Comparison of ENCODE assay signal across 33 cellular contexts in genomic region chr2:236250909-236251579, GRCh38. TPM values are rescaled to one million over a fixed set of nuclear protein-coding genes. Genes with fewer than 3 reads are reported as not detected.
DNase-seq lines count a peak whose midpoint lies in the region; TF ChIP-seq lines count a peak whose summit lies in the region.
"Had no signal": no experiment of that assay in that cellular context is flagged by ENCODE, and none has a peak within 500 bp of the region (broad histone marks: within the 10 kb centered on the region; RNA-seq: fewer than 3 reads in every experiment).

No MANE protein-coding gene starts in this region.

- no peaks in the 10 kb centered on the region for H3K9me3 ChIP-seq in left ventricle myocardium inferior (replicated peaks)
- no peaks in the 10 kb centered on the region for H3K9me3 ChIP-seq in suprapubic skin
- H3K9me3 ChIP-seq: MG63, SJSA1, tibial artery had no signal

- H3K4me3 Mint-ChIP-seq in type B pancreatic cell = no peak overlapping the region
- H3K4me3 Mint-ChIP-seq: activated CD8-positive, alpha-beta T cell treated with anti-CD3 and anti-CD28 coated beads, Interleukin-2, amount 10 ng/mL, durations not matched to agents 7 days and 5 days; CD4-positive, alpha-beta memory T cell; naive thymus-derived CD4-positive, alpha-beta T cell; stimulated activated naive CD8-positive, alpha-beta T cell treated with anti-CD3 and anti-CD28 coated beads, Interleukin-15, Interleukin-2, amounts not matched to agents 100 ng/mL and 50 ng/mL, for 24 hours had no signal

- TF ChIP-seq POLR2A in suprapubic skin (IDR thresholded peaks at IDR 0.05) = no peak

- peaks cover 11% of the 10 kb centered on the region for H3K27me3 ChIP-seq in left ventricle myocardium inferior (ENCODE audit: low read depth)
- H3K27me3 ChIP-seq in suprapubic skin = peaks cover 37% of the 10 kb centered on the region
- H3K27me3 ChIP-seq: brain microvascular endothelial cell, MG63, SJSA1 had no signal

- H3K36me3 Mint-ChIP-seq in type B pancreatic cell = no peaks in the 10 kb centered on the region
- H3K36me3 Mint-ChIP-seq: CD4-positive, alpha-beta memory T cell; naive thymus-derived CD4-positive, alpha-beta T cell had no signal

- peaks cover 54% of the 10 kb centered on the region for H3K4me1 ChIP-seq in left ventricle myocardium inferior
- no peaks in the 10 kb centered on the region for H3K4me1 ChIP-seq in suprapubic skin
- H3K4me1 ChIP-seq: tibial artery had no signal

- H3K27ac ChIP-seq in left ventricle myocardium inferior (replicated peaks) (peak overlapping the region; percentile 85), suprapubic skin (no peak overlapping the region)
- H3K27ac ChIP-seq: brain microvascular endothelial cell, SJSA1, tibial artery had no signal

- no peak overlapping the region for H3K27ac Mint-ChIP-seq in type B pancreatic cell
- H3K27ac Mint-ChIP-seq: activated CD8-positive, alpha-beta T cell treated with anti-CD3 and anti-CD28 coated beads, Interleukin-2, amount 10 ng/mL, durations not matched to agents 7 days and 5 days; CD4-positive, alpha-beta memory T cell; naive thymus-derived CD4-positive, alpha-beta T cell; stimulated activated naive CD8-positive, alpha-beta T cell treated with anti-CD3 and anti-CD28 coated beads, Interleukin-15, Interleukin-2, amounts not matched to agents 100 ng/mL and 50 ng/mL, for 24 hours had no signal

- H3K4me3 ChIP-seq in left ventricle myocardium inferior (peak overlapping the region; percentile 10), suprapubic skin (no peak overlapping the region)
- H3K4me3 ChIP-seq: MG63, SJSA1, tibial artery had no signal

- H3K27me3 Mint-ChIP-seq in type B pancreatic cell = peaks cover 41% of the 10 kb centered on the region

- TF ChIP-seq CTCF in left ventricle myocardium inferior (IDR thresholded peaks at IDR 0.05; ENCODE audit: borderline replicate concordance) = no peak
- TF ChIP-seq CTCF in type B pancreatic cell (conservative IDR thresholded peaks at IDR 0.05) = no peak
- TF ChIP-seq CTCF in suprapubic skin (IDR thresholded peaks at IDR 0.05) = no peak

- 58% methylated on average over 13 of the region's 13 CpGs for WGBS in suprapubic skin

- intact Hi-C loops in left ventricle myocardium inferior (cut with micrococcal nuclease) = no loop called here

- TF ChIP-seq EP300 in suprapubic skin (IDR thresholded peaks at IDR 0.05) = no peak

- H3K9me3 Mint-ChIP-seq in type B pancreatic cell = no peaks in the 10 kb centered on the region
- H3K9me3 Mint-ChIP-seq: stimulated activated naive CD8-positive, alpha-beta T cell treated with anti-CD3 and anti-CD28 coated beads, Interleukin-15, Interleukin-2, amounts not matched to agents 100 ng/mL and 50 ng/mL, for 24 hours had no signal

- H3K36me3 ChIP-seq in left ventricle myocardium inferior (no peaks in the 10 kb centered on the region), suprapubic skin (no peaks in the 10 kb centered on the region)
- H3K36me3 ChIP-seq: brain microvascular endothelial cell, MG63, SJSA1, tibial artery had no signal

- peaks cover 9% of the 10 kb centered on the region for H3K4me1 Mint-ChIP-seq in type B pancreatic cell (ENCODE audit: unreplicated experiment)
- H3K4me1 Mint-ChIP-seq: CD4-positive, alpha-beta memory T cell; naive thymus-derived CD4-positive, alpha-beta T cell had no signal

- DNase-seq in NCI-H345 (lab: John Stamatoyannopoulos, UW) (peak; percentile 41), NCI-H345 treated with DMSO at 0.1 percent for 48 hours (lab: John Stamatoyannopoulos, UW; ENCODE audit: unreplicated experiment) (no peak), NCI-H748 treated with DMSO at 0.1 percent for 48 hours (lab: John Stamatoyannopoulos, UW) (peak; percentile 37), left ventricle myocardium inferior (no peak), type B pancreatic cell (ENCODE audit: extremely low spot score, unreplicated experiment) (peak; percentile 32), NOMO-1 (lab: John Stamatoyannopoulos, UW; ENCODE audit: unreplicated experiment in 2 of 2) (no peak), suprapubic skin (ENCODE audit: low spot score in 2 of 2) (no peak), putamen (ENCODE audit: low spot score) (no peak)
- DNase-seq: activated CD8-positive, alpha-beta T cell treated with anti-CD3 and anti-CD28 coated beads, Interleukin-2, amount 10 ng/mL, durations not matched to agents 7 days and 5 days; activated gamma-delta T cell treated with Interleukin-2 at 50 U/mL for 16 hours; activated T-cell treated with anti-CD3 and anti-CD28 coated beads, Interleukin-2, amount 50 U/mL, for 1 hour; AML-193; brain microvascular endothelial cell; CD4-positive, alpha-beta memory T cell; DMS53; effector CD8-positive, alpha-beta T cell; erythroblast; GF-D8; GOT3; KBM-7; MG63; naive thymus-derived CD4-positive, alpha-beta T cell; NCI-H226; NK-92 treated with Interleukin-12 subunit alpha and Interleukin-12 subunit beta, amount 100 ng/mL, for 24 hours; T-helper 1 cell; tibial artery had no signal

RNA-seq across cellular contexts. Expression of gene ASB18, which starts 13.2 kb away (rescaled TPM):
- total RNA-seq in left ventricle myocardium inferior = 11.3 TPM
- total RNA-seq in type B pancreatic cell (ENCODE audit: low replicate concordance) = not detected in 2 replicates
- under 1 TPM in 1 of 4 donors, not detected in 3; 0.13 TPM for total RNA-seq in suprapubic skin
- total RNA-seq: A172; activated CD8-positive, alpha-beta T cell treated with anti-CD3 and anti-CD28 coated beads, Interleukin-2, amount 10 ng/mL, durations not matched to agents 7 days and 5 days; CD4-positive, alpha-beta memory T cell; fibroblast of villous mesenchyme; left lobe of liver; naive thymus-derived CD4-positive, alpha-beta T cell; osteoblast; sciatic nerve had no signal

Comparison
In these comparisons a context has a peak if more than half of its experiments do, and no peak if none do; other contexts are left out.
1. DNase-seq: peak in NCI-H345 (single experiment), NCI-H748 treated with DMSO at 0.1 percent for 48 hours (single experiment) and type B pancreatic cell (single experiment); none in NCI-H345 treated with DMSO at 0.1 percent for 48 hours (single experiment), left ventricle myocardium inferior (single experiment), NOMO-1 (0 of 2), suprapubic skin (0 of 2) and putamen (single experiment).
2. RNA of gene ASB18, which starts 13.2 kb away (total RNA-seq): 11.3 TPM in left ventricle myocardium inferior (single experiment); not detected in type B pancreatic cell and 0.13 TPM in suprapubic skin; every median in the first group is over 10 times any median in the second.